12 cellular contexts compared by ENCODE assay signal in the genomic region with DNA sequence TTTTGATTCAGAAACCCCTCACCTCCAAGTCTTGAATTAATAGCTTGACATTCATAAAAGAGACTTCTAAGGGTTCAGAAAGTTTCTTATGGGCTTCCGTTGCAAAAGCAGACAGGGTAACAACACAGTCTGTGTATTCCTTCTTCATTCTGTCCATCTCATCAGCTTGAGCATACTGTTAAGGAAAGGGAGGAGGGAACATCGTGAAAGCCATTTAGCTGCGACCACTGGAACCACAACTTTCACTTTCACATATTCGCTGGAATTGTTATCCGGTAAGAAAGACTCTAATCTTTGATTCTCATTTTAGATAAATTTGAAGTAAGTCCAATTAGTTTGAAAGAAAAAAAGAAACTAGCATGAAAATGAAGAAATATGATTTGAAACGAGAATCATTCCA.
DNase-seq lines count a peak whose midpoint lies in the region; ATAC-seq and TF ChIP-seq lines count a peak whose summit lies in the region.
"Had no signal": no experiment of that assay in that cellular context is flagged by ENCODE, and none has a peak within 500 bp of the region (broad histone marks: within the 10 kb centered on the region; RNA-seq: fewer than 3 reads in every experiment).

No MANE protein-coding gene starts in this region.

- CTCF ChIA-PET in CD4-positive, alpha-beta T cell (lab: Charles Lee) = no interaction called here

- POLR2A ChIA-PET in activated naive CD8-positive, alpha-beta T cell treated with anti-CD3 and anti-CD28 coated beads, Interleukin-2, amount 10 ng/mL, durations not matched to agents 7 days and 5 days (lab: Charles Lee) = no interaction called here
- POLR2A ChIA-PET in CD4-positive, alpha-beta T cell (lab: Charles Lee) = no interaction called here

- DNase-seq in activated naive CD8-positive, alpha-beta T cell treated with anti-CD3 and anti-CD28 coated beads, Interleukin-2, amount 10 ng/mL, durations not matched to agents 7 days and 5 days = no peak
- DNase-seq in activated naive CD8-positive, alpha-beta T cell treated with anti-CD3 and anti-CD28 coated beads, Interleukin-2, amount 50 U/mL, for 24 hours = no peak
- DNase-seq in SJSA1 (ENCODE audit: low read depth in 1 of 2, low spot score in 2 of 2) = peak in 1 of 2 experiments; percentile 47
- DNase-seq in kidney epithelial cell (ENCODE audit: low read depth) = no peak
- no peak for DNase-seq in thoracic aorta (ENCODE audit: low spot score)
- DNase-seq in effector memory CD8-positive, alpha-beta T cell = no peak
- no peak for DNase-seq in CD4-positive, alpha-beta T cell
- DNase-seq in mesenteric fat pad (ENCODE audit: low spot score) = no peak
- DNase-seq: NCI-H146; NK-92 treated with Interleukin-12 subunit alpha and Interleukin-12 subunit beta, amount 100 ng/mL, for 24 hours had no signal

- no peaks in the 10 kb centered on the region for H3K9me3 ChIP-seq in SJSA1 (replicated peaks)
- H3K9me3 ChIP-seq in thoracic aorta = no peaks in the 10 kb centered on the region
- no peaks in the 10 kb centered on the region for H3K9me3 ChIP-seq in CD4-positive, alpha-beta T cell (ENCODE audit: control insufficient read depth, low read length)

- H3K4me3 Mint-ChIP-seq in activated naive CD8-positive, alpha-beta T cell treated with anti-CD3 and anti-CD28 coated beads, Interleukin-2, amount 10 ng/mL, durations not matched to agents 7 days and 5 days = peak overlapping the region; percentile 16
- no peak overlapping the region for H3K4me3 Mint-ChIP-seq in activated naive CD8-positive, alpha-beta T cell treated with anti-CD3 and anti-CD28 coated beads, Interleukin-2, amount 50 U/mL, for 24 hours
- no peak overlapping the region for H3K4me3 Mint-ChIP-seq in effector memory CD8-positive, alpha-beta T cell
- H3K4me3 Mint-ChIP-seq in CD4-positive, alpha-beta T cell = no peak overlapping the region
- H3K4me3 Mint-ChIP-seq: type B pancreatic cell had no signal

- intact Hi-C loops in CD4-positive, alpha-beta T cell (cut with DNase I, micrococcal nuclease) = no loop called here

- H3K9me3 Mint-ChIP-seq in activated naive CD8-positive, alpha-beta T cell treated with anti-CD3 and anti-CD28 coated beads, Interleukin-2, amount 10 ng/mL, durations not matched to agents 7 days and 5 days = no peaks in the 10 kb centered on the region
- no peaks in the 10 kb centered on the region for H3K9me3 Mint-ChIP-seq in activated naive CD8-positive, alpha-beta T cell treated with anti-CD3 and anti-CD28 coated beads, Interleukin-2, amount 50 U/mL, for 24 hours
- H3K9me3 Mint-ChIP-seq in effector memory CD8-positive, alpha-beta T cell = no peaks in the 10 kb centered on the region
- H3K9me3 Mint-ChIP-seq in CD4-positive, alpha-beta T cell = no peaks in the 10 kb centered on the region
- H3K9me3 Mint-ChIP-seq: type B pancreatic cell had no signal

- no peak for TF ChIP-seq CTCF in kidney epithelial cell (IDR thresholded peaks at IDR 0.05; ENCODE audit: insufficient read depth, low read length, poor library complexity, severe bottlenecking)
- no peak for TF ChIP-seq CTCF in thoracic aorta (IDR thresholded peaks at IDR 0.05)
- TF ChIP-seq CTCF in CD4-positive, alpha-beta T cell (IDR thresholded peaks at IDR 0.05) = no peak

- no peaks in the 10 kb centered on the region for H3K36me3 Mint-ChIP-seq in activated naive CD8-positive, alpha-beta T cell treated with anti-CD3 and anti-CD28 coated beads, Interleukin-2, amount 10 ng/mL, durations not matched to agents 7 days and 5 days
- no peaks in the 10 kb centered on the region for H3K36me3 Mint-ChIP-seq in activated naive CD8-positive, alpha-beta T cell treated with anti-CD3 and anti-CD28 coated beads, Interleukin-2, amount 50 U/mL, for 24 hours (ENCODE audit: low read depth)
- H3K36me3 Mint-ChIP-seq in effector memory CD8-positive, alpha-beta T cell (ENCODE audit: insufficient read depth) = peaks cover 37% of the 10 kb centered on the region
- H3K36me3 Mint-ChIP-seq in CD4-positive, alpha-beta T cell (ENCODE audit: low read depth) = no peaks in the 10 kb centered on the region
- H3K36me3 Mint-ChIP-seq: type B pancreatic cell had no signal

- ATAC-seq in activated naive CD8-positive, alpha-beta T cell treated with anti-CD3 and anti-CD28 coated beads, Interleukin-2, amount 10 ng/mL, durations not matched to agents 7 days and 5 days (ENCODE audit: low read depth) = no peak
- no peak for ATAC-seq in activated naive CD8-positive, alpha-beta T cell treated with anti-CD3 and anti-CD28 coated beads, Interleukin-2, amount 50 U/mL, for 24 hours
- ATAC-seq in thoracic aorta (ENCODE audit: insufficient number of reproducible peaks, low FRiP score, low read depth) = no peak
- ATAC-seq in effector memory CD8-positive, alpha-beta T cell (replicated peaks) = no peak
- no peak for ATAC-seq in CD4-positive, alpha-beta T cell (ENCODE audit: poor library complexity)

- 0 out of 2 replicates have a peak overlapping the region, but pooled peaks have one; percentile 7 for H3K27ac ChIP-seq in SJSA1
- H3K27ac ChIP-seq in thoracic aorta = no peak overlapping the region
- no peak overlapping the region for H3K27ac ChIP-seq in CD4-positive, alpha-beta T cell (ENCODE audit: low read depth, low read length)
- H3K27ac ChIP-seq: skin epidermis had no signal

- no peak overlapping the region for H3K27ac Mint-ChIP-seq in activated naive CD8-positive, alpha-beta T cell treated with anti-CD3 and anti-CD28 coated beads, Interleukin-2, amount 10 ng/mL, durations not matched to agents 7 days and 5 days
- no peak overlapping the region for H3K27ac Mint-ChIP-seq in activated naive CD8-positive, alpha-beta T cell treated with anti-CD3 and anti-CD28 coated beads, Interleukin-2, amount 50 U/mL, for 24 hours
- H3K27ac Mint-ChIP-seq in effector memory CD8-positive, alpha-beta T cell = no peak overlapping the region
- no peak overlapping the region for H3K27ac Mint-ChIP-seq in CD4-positive, alpha-beta T cell
- H3K27ac Mint-ChIP-seq: type B pancreatic cell had no signal

- no peaks in the 10 kb centered on the region for H3K27me3 ChIP-seq in SJSA1 (replicated peaks)
- no peaks in the 10 kb centered on the region for H3K27me3 ChIP-seq in kidney epithelial cell (ENCODE audit: control insufficient read depth, insufficient read depth, low read length)
- no peaks in the 10 kb centered on the region for H3K27me3 ChIP-seq in thoracic aorta (replicated peaks; ENCODE audit: insufficient read depth)
- H3K27me3 ChIP-seq in CD4-positive, alpha-beta T cell (ENCODE audit: control insufficient read depth, insufficient read depth, low read length) = no peaks in the 10 kb centered on the region

- H3K36me3 ChIP-seq in SJSA1 (no peaks in the 10 kb centered on the region), kidney epithelial cell (ENCODE audit: control insufficient read depth, insufficient read depth, low read length) (no peaks in the 10 kb centered on the region), thoracic aorta (no peaks in the 10 kb centered on the region)

- H3K4me1 ChIP-seq in SJSA1 (replicated peaks) (no peaks in the 10 kb centered on the region), thoracic aorta (ENCODE audit: control insufficient read depth in 1 of 2, low read depth in 2 of 2) (no peaks in the 10 kb centered on the region)

- H3K4me1 Mint-ChIP-seq in activated naive CD8-positive, alpha-beta T cell treated with anti-CD3 and anti-CD28 coated beads, Interleukin-2, amount 10 ng/mL, durations not matched to agents 7 days and 5 days = peaks cover 7% of the 10 kb centered on the region
- peaks cover 9% of the 10 kb centered on the region for H3K4me1 Mint-ChIP-seq in activated naive CD8-positive, alpha-beta T cell treated with anti-CD3 and anti-CD28 coated beads, Interleukin-2, amount 50 U/mL, for 24 hours
- H3K4me1 Mint-ChIP-seq in effector memory CD8-positive, alpha-beta T cell (ENCODE audit: low read depth in 2 of 2) = peaks cover 6 to 16% of the 10 kb centered on the region in 2 donors
- H3K4me1 Mint-ChIP-seq in CD4-positive, alpha-beta T cell (ENCODE audit: low read depth) = peaks cover 6% of the 10 kb centered on the region

- peaks cover 5% of the 10 kb centered on the region for H3K27me3 Mint-ChIP-seq in activated naive CD8-positive, alpha-beta T cell treated with anti-CD3 and anti-CD28 coated beads, Interleukin-2, amount 10 ng/mL, durations not matched to agents 7 days and 5 days
- peaks cover 9% of the 10 kb centered on the region for H3K27me3 Mint-ChIP-seq in activated naive CD8-positive, alpha-beta T cell treated with anti-CD3 and anti-CD28 coated beads, Interleukin-2, amount 50 U/mL, for 24 hours
- no peaks in the 10 kb centered on the region for H3K27me3 Mint-ChIP-seq in effector memory CD8-positive, alpha-beta T cell
- H3K27me3 Mint-ChIP-seq in CD4-positive, alpha-beta T cell = peaks cover 35% of the 10 kb centered on the region

- H3K4me3 ChIP-seq in SJSA1 (peak overlapping the region; percentile 38), kidney epithelial cell (ENCODE audit: low read depth, low read length) (peak overlapping the region; percentile 10), thoracic aorta (peak overlapping the region; percentile 15)
- H3K4me3 ChIP-seq: skin epidermis had no signal
